Comparison of ENCODE assay signal across 24 cellular contexts in genomic region chr14:93546642-93547041, GRCh38.
"Had no signal": no experiment of that assay in that cellular context is flagged by ENCODE, and none has a peak within 500 bp of the region (broad histone marks: within the 10 kb centered on the region; RNA-seq: fewer than 3 reads in every experiment).

No MANE protein-coding gene starts in this region.

- H3K36me3 ChIP-seq: breast epithelium, esophagus squamous epithelium, gastrocnemius medialis, heart left ventricle, pancreas, right lobe of liver, stomach, suprapubic skin, tibial nerve had no signal

- ATAC-seq: activated CD4-positive, CD25-positive, alpha-beta regulatory T cell treated with anti-CD3 and anti-CD28 coated beads, Interleukin-2, amount 50 U/mL, for 24 hours; activated T-cell treated with anti-CD3 and anti-CD28 coated beads, Interleukin-2, amount 50 U/mL, for 72 hours; gastrocnemius medialis; heart left ventricle; left cardiac atrium; pancreas; right lobe of liver; stimulated activated memory B cell treated with anti-CD40 and anti-IgM and Interleukin-4, amounts not matched to agents 10 μg/mL and 1 μg/mL and 100 μg/mL, for 72 hours had no signal

- H3K27ac ChIP-seq: breast epithelium, coronary artery, esophagus squamous epithelium, gastrocnemius medialis, heart left ventricle, pancreas, right lobe of liver, stomach, suprapubic skin, tibial nerve, VCaP had no signal

- H3K9me3 ChIP-seq: breast epithelium, esophagus squamous epithelium, gastrocnemius medialis, heart left ventricle, pancreas, right lobe of liver, stomach, suprapubic skin, tibial nerve had no signal

- H3K4me3 ChIP-seq: breast epithelium, coronary artery, esophagus squamous epithelium, gastrocnemius medialis, heart left ventricle, pancreas, right lobe of liver, stomach, suprapubic skin, tibial nerve had no signal

- DNase-seq: activated CD4-positive, alpha-beta memory T cell treated with anti-CD3 and anti-CD28 coated beads, Interleukin-2, amount 10 ng/mL, durations not matched to agents 7 days and 5 days; activated CD4-positive, alpha-beta T cell treated with anti-CD3 and anti-CD28 coated beads, Interleukin-2, amount 10 ng/mL, durations not matched to agents 24 days and 14 days; activated effector memory CD4-positive, alpha-beta T cell treated with Interleukin-2 at 50 U/mL for 16 hours; activated naive CD4-positive, alpha-beta T cell treated with anti-CD3 and anti-CD28 coated beads for 36 hours; activated naive CD8-positive, alpha-beta T cell treated with anti-CD3 and anti-CD28 coated beads, Interleukin-2, amount 10 ng/mL, durations not matched to agents 7 days and 5 days; activated T-cell treated with anti-CD3 and anti-CD28 coated beads, Interleukin-2, amount 50 U/mL, for 72 hours; amniotic stem cell; esophagus squamous epithelium; gastrocnemius medialis; heart left ventricle; left cardiac atrium; pancreas; right lobe of liver; small intestine; stimulated activated CD4-positive, alpha-beta T cell treated with anti-CD3 and anti-CD28 coated beads, Interleukin-2, amount 100 ng/mL, for 24 hours; stomach had no signal

- FAIRE-seq: pancreas, small intestine, urothelium cell line had no signal

- H3K27me3 ChIP-seq: breast epithelium, gastrocnemius medialis, pancreas, right lobe of liver, stomach, suprapubic skin, tibial nerve had no signal

- H3K4me1 ChIP-seq: breast epithelium, esophagus squamous epithelium, gastrocnemius medialis, pancreas, right lobe of liver, stomach, tibial nerve had no signal
